15 cellular contexts compared by ENCODE assay signal in genomic region chr18:986552-986951, GRCh38.
DNase-seq lines count a peak whose midpoint lies in the region; ATAC-seq and TF ChIP-seq lines count a peak whose summit lies in the region.
"Had no signal": no experiment of that assay in that cellular context is flagged by ENCODE, and none has a peak within 500 bp of the region (broad histone marks: within the 10 kb centered on the region; RNA-seq: fewer than 3 reads in every experiment).

No MANE protein-coding gene starts in this region.

- TF ChIP-seq CTCF in AG10803 (conservative IDR thresholded peaks at IDR 0.05; ENCODE audit: low read length): no peak
- no peak for TF ChIP-seq CTCF in GM23338 (conservative IDR thresholded peaks at IDR 0.05; ENCODE audit: low read depth in 2 of 2)
- TF ChIP-seq CTCF in left lung (IDR thresholded peaks at IDR 0.05): no peak

- peaks cover 38% of the 10 kb centered on the region for H3K79me2 ChIP-seq in GM23338 (replicated peaks; ENCODE audit: insufficient read depth)

- ATAC-seq in GM23338 (no peak), left lung (peak; percentile 80), GM21737 (IDR thresholded peaks at IDR 0.05; ENCODE audit: unreplicated experiment) (no peak), HG03432 (IDR thresholded peaks at IDR 0.05; ENCODE audit: unreplicated experiment) (no peak)
- ATAC-seq: Right ventricle myocardium inferior had no signal

- intact Hi-C loops in left lung (cut with DNase I): no loop called here

- H3K4me3 Mint-ChIP-seq in GM23338: no peak overlapping the region
- H3K4me3 Mint-ChIP-seq: CD4-positive, CD25-positive, alpha-beta regulatory T cell had no signal

- H3F3A ChIP-seq in GM23338 (replicated peaks; ENCODE audit: low read depth): no peaks in the 10 kb centered on the region

- H3K9me3 ChIP-seq in left lung: no peaks in the 10 kb centered on the region

- H3K4me1 Mint-ChIP-seq in GM23338: no peaks in the 10 kb centered on the region; the same call in 1 of the 3 replicates
- H3K4me1 Mint-ChIP-seq: CD4-positive, CD25-positive, alpha-beta regulatory T cell had no signal

- peaks cover 4% of the 10 kb centered on the region for H3K27me3 Mint-ChIP-seq in GM23338 (ENCODE audit: insufficient read depth, low read depth, poor library complexity)
- H3K27me3 Mint-ChIP-seq: CD4-positive, CD25-positive, alpha-beta regulatory T cell had no signal

- no peaks in the 10 kb centered on the region for H4K20me1 ChIP-seq in GM23338 (replicated peaks; ENCODE audit: insufficient read depth)

- no peak overlapping the region for H2AFZ ChIP-seq in GM23338

- H3K4me3 ChIP-seq in AG10803 (ENCODE audit: low read length) (no peak overlapping the region), GM23338 (no peak overlapping the region), left lung (no peak overlapping the region)

- H3K36me3 Mint-ChIP-seq in GM23338 (ENCODE audit: low read depth): no peaks in the 10 kb centered on the region; the same call in 2 of the 3 replicates
- H3K36me3 Mint-ChIP-seq: CD4-positive, CD25-positive, alpha-beta regulatory T cell had no signal

- H3K27me3 ChIP-seq in GM23338 (ENCODE audit: insufficient read depth) (no peaks in the 10 kb centered on the region), left lung (no peaks in the 10 kb centered on the region)

- H3K27ac ChIP-seq in GM23338 (ENCODE audit: low read depth) (no peak overlapping the region), left lung (no peak overlapping the region)
- H3K27ac ChIP-seq: KMS-11 had no signal

- 0 out of 3 replicates have a peak, but pooled peaks cover 2% of the 10 kb centered on the region for H3K9me3 Mint-ChIP-seq in GM23338

- H3K36me3 ChIP-seq in GM23338 (ENCODE audit: insufficient read depth): no peaks in the 10 kb centered on the region
- H3K36me3 ChIP-seq in left lung: no peaks in the 10 kb centered on the region

- peak overlapping the region; percentile 47 for H3K4me2 ChIP-seq in GM23338
- H3K4me2 ChIP-seq: KMS-11 had no signal

- DNase-seq in AG10803 (ENCODE audit: low read depth): peak; percentile 24
- no peak for DNase-seq in GM23338 (ENCODE audit: low spot score)
- DNase-seq in amniotic epithelial cell (ENCODE audit: low read depth): peak; percentile 66
- DNase-seq in left lung: no peak
- no peak for DNase-seq in stimulated activated CD4-positive, alpha-beta T cell treated with anti-CD3 and anti-CD28 coated beads, Interleukin-4, amount 100 ng/mL, for 4 hours
- no peak for DNase-seq in activated naive CD4-positive, alpha-beta T cell treated with anti-CD3 and anti-CD28 coated beads, Interleukin-2, amount 50 U/mL, for 16 hours
- DNase-seq: CD4-positive, CD25-positive, alpha-beta regulatory T cell; GOT3; HCEC 1CT; MV-4-11; NCI-H1105 treated with DMSO at 0.1 percent for 48 hours had no signal

- H3K27ac Mint-ChIP-seq in GM23338: peak overlapping the region; percentile 53; the same call in 1 of the 2 replicates
- H3K27ac Mint-ChIP-seq: CD4-positive, CD25-positive, alpha-beta regulatory T cell had no signal

- peaks cover 25% of the 10 kb centered on the region for H3K4me1 ChIP-seq in GM23338 (ENCODE audit: insufficient read depth)
- no peaks in the 10 kb centered on the region for H3K4me1 ChIP-seq in left lung

- H3K9me2 ChIP-seq in GM23338 (ENCODE audit: insufficient read depth): peaks cover 17% of the 10 kb centered on the region

TF ChIP-seq in GM23338, 12 proteins besides CTCF, POLR2A, EP300 and RAD21 (continues in another document):
- TF ChIP-seq ZNF331 (CRISPR knock-in tag; IDR thresholded peaks at IDR 0.05; ENCODE audit: low read depth): no peak
- no peak for TF ChIP-seq ETS1 (IDR thresholded peaks at IDR 0.05)
- no peak for TF ChIP-seq REST (IDR thresholded peaks at IDR 0.05; ENCODE audit: unreplicated experiment)
- no peak for TF ChIP-seq NANOG (IDR thresholded peaks at IDR 0.05; ENCODE audit: borderline replicate concordance)
- TF ChIP-seq STAT1 (IDR thresholded peaks at IDR 0.05; ENCODE audit: unreplicated experiment): no peak
- TF ChIP-seq ZNF114 (CRISPR knock-in tag; IDR thresholded peaks at IDR 0.05): no peak
- no peak for TF ChIP-seq EZH2 (IDR thresholded peaks at IDR 0.05; ENCODE audit: low read depth, unreplicated experiment)

Comparison
In these comparisons a context has a peak if more than half of its experiments do, and no peak if none do; other contexts are left out.
1. DNase-seq: peak in AG10803 (single experiment) and amniotic epithelial cell (single experiment); none in GM23338 (single experiment), left lung (0 of 2), stimulated activated CD4-positive, alpha-beta T cell treated with anti-CD3 and anti-CD28 coated beads, Interleukin-4, amount 100 ng/mL, for 4 hours (0 of 2) and activated naive CD4-positive, alpha-beta T cell treated with anti-CD3 and anti-CD28 coated beads, Interleukin-2, amount 50 U/mL, for 16 hours (single experiment).